8 cellular contexts compared by ENCODE assay signal in the genomic region with DNA sequence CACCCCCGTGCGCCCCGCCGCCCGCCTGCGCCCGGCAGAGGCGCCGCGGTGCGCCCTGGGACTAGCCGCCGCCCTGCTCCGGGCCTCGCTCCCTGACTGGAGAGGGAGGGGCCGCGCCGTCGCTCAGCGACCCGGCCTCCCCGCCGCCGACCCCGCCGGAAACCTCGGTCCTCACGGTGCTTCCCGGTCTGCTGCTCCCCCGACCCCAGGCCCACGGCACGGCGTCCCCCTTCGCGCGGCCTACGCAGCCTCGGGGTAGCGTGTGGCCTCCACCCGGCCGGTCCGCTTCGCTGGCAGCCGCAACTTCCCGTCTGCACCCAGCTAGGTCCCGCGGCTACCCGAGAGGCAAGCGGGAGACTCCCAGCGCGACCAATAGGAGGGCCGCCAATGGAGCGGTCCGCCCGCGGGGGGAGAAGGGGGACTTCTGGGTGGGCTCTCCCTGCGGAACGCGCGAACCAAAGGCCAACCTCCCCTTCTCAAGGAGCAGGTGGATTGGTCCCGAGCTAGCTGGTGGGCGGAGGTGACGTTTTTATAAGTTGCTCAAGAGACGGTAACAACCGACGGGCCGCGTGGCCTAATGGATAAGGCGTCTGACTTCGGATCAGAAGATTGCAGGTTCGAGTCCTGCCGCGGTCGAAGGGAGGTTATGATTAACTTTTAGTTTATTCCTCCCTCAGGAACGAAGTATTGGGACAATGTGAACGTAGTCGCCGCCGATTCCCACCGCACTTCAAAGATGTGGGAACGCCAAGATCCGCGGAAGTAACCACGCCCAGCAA. TPM values are rescaled to one million over a fixed set of nuclear protein-coding genes. Genes with fewer than 3 reads are reported as not detected.
DNase-seq lines count a peak whose midpoint lies in the region; ATAC-seq, FAIRE-seq and TF ChIP-seq lines count a peak whose summit lies in the region.

A gene (minus strand): TSS at position 315 of the 779 bp plus-strand sequence. CDS start 1,070 bp downstream, outside the sequence.

- H3K23ac ChIP-seq in trophoblast cell (ENCODE audit: low read length) = no peak within 1 kb of the TSS

- no peak within 1 kb of the TSS for H2BK12ac ChIP-seq in trophoblast cell (ENCODE audit: low read length)

- H3K27me3 ChIP-seq in adrenal gland = no peaks in the 10 kb centered on the region
- no peaks in the 10 kb centered on the region for H3K27me3 ChIP-seq in trophoblast cell (ENCODE audit: insufficient read depth, low read length)
- H3K27me3 ChIP-seq in transverse colon = no peaks in the 10 kb centered on the region

- H4K12ac ChIP-seq in trophoblast cell (ENCODE audit: low read depth, low read length) = peak within 1 kb of the TSS; percentile 83

- H2AFZ ChIP-seq in trophoblast cell (ENCODE audit: insufficient read depth, low read length, poor library complexity) = peak within 1 kb of the TSS; percentile 84

- peaks cover 14% of the 10 kb centered on the region for H3K79me2 ChIP-seq in trophoblast cell (ENCODE audit: control insufficient read depth, insufficient read depth, low read length, poor library complexity)

- H3K79me1 ChIP-seq in trophoblast cell (ENCODE audit: low read length) = peaks cover 6% of the 10 kb centered on the region

- intact Hi-C loops in adrenal gland (cut with DNase I) (loop anchor here in 1 of 2 donors (10.0 kb wide), 1 partner anchor 90 kb away; a partner anchor contains a TSS), cardiac septum (cut with DNase I) (no loop called here), transverse colon (cut with DNase I; ENCODE audit: low total_unique reads) (no loop called here)

- peak within 1 kb of the TSS; percentile 95 for H3K18ac ChIP-seq in trophoblast cell (ENCODE audit: low read length)

- TF ChIP-seq CTCF in adrenal gland (IDR thresholded peaks at IDR 0.05) = peak in 1 of 6 experiments; percentile 5
- no peak for TF ChIP-seq CTCF in transverse colon (IDR thresholded peaks at IDR 0.05)

- H4K8ac ChIP-seq in trophoblast cell (ENCODE audit: low read depth, low read length) = peak within 1 kb of the TSS; percentile 88

- H3K27ac ChIP-seq in adrenal gland (peak within 1 kb of the TSS in 4 of 5 donors; percentile 86 to 97 (median 90)), trophoblast cell (ENCODE audit: low read depth, low read length) (peak within 1 kb of the TSS; percentile 84), transverse colon (peak within 1 kb of the TSS; percentile 90 to 98 (median 96))

- TF ChIP-seq POLR2A in GM12892 (IDR thresholded peaks at IDR 0.05; ENCODE audit: low read depth, low read length) (peak; percentile 97), adrenal gland (IDR thresholded peaks at IDR 0.05) (peak; percentile 93 to 95), transverse colon (IDR thresholded peaks at IDR 0.05) (peak; percentile 97)

- H3K9ac ChIP-seq in trophoblast cell (ENCODE audit: low read length) = peak within 1 kb of the TSS; percentile 95

- peak within 1 kb of the TSS; percentile 67 for H2BK120ac ChIP-seq in trophoblast cell (ENCODE audit: insufficient read depth, low read length, poor library complexity)

- peak; percentile 90 for ATAC-seq in HG02852 (IDR thresholded peaks at IDR 0.05; ENCODE audit: unreplicated experiment)

- H3K9me3 ChIP-seq in adrenal gland (replicated peaks in 1 of 3) (no peaks in the 10 kb centered on the region), trophoblast cell (ENCODE audit: insufficient read depth, low read depth, low read length) (no peaks in the 10 kb centered on the region), transverse colon (no peaks in the 10 kb centered on the region)

- peak; percentile 95 for FAIRE-seq in GM12892 (lab: Jason Lieb, UNC)

- in situ Hi-C loops in transverse colon (cut with MboI; ENCODE audit: low pct_ligation_motif_present in 1 of 4, low pct_unique_long_range_greater_than_20kb in 1 of 4, low sequenced_read_pairs in 3 of 4) = no loop called here

- peak within 1 kb of the TSS; percentile 83 for H2BK5ac ChIP-seq in trophoblast cell (ENCODE audit: low read depth, low read length, poor library complexity)

- DNase-seq in GM12892 (ENCODE audit: insufficient read length) (peak; percentile 97), NCI-H146 (lab: John Stamatoyannopoulos, UW) (peak; percentile 98), T-helper 1 cell (peak; percentile 97 to 99 (median 98)), adrenal gland (peak; percentile 99 to 100 (median 99)), cardiac septum (ENCODE audit: low spot score) (peak; percentile 99), trophoblast cell (peak; percentile 99), transverse colon (peak; percentile 99)

- peak within 1 kb of the TSS; percentile 89 for H3K4me2 ChIP-seq in trophoblast cell (ENCODE audit: low read length)

- WGBS in adrenal gland, 4 donors = 0% methylated on average over 17 to 84 of the region's 84 CpGs
- WGBS in trophoblast cell (ENCODE audit: extremely low coverage, insufficient coverage, insufficient read length) = no CpG with 5 or more reads among the region's 84 CpGs
- WGBS in transverse colon (ENCODE audit: low coverage in 1 of 2), 2 donors = 0% methylated on average over 33 of the region's 84 CpGs; no CpG with 5 or more reads in 1 of the 2 donors

- peak within 1 kb of the TSS; percentile 63 for H3K4ac ChIP-seq in trophoblast cell (ENCODE audit: low read depth, low read length)

- no peak for TF ChIP-seq EP300 in transverse colon (IDR thresholded peaks at IDR 0.05; ENCODE audit: low read depth)

- H3K4me3 ChIP-seq in adrenal gland = peak within 1 kb of the TSS; percentile 37 to 93 (median 69)
- peak within 1 kb of the TSS; percentile 99 for H3K4me3 ChIP-seq in trophoblast cell (ENCODE audit: low read depth, low read length)
- peak within 1 kb of the TSS; percentile 84 to 89 (median 85) for H3K4me3 ChIP-seq in transverse colon

- H4K91ac ChIP-seq in trophoblast cell (ENCODE audit: low read depth, low read length) = peak within 1 kb of the TSS; percentile 78

- H3K14ac ChIP-seq in trophoblast cell (ENCODE audit: low read length) = peak within 1 kb of the TSS; percentile 87

- H2AK5ac ChIP-seq in trophoblast cell (ENCODE audit: low read length) = peak within 1 kb of the TSS; percentile 67

- H3K36me3 ChIP-seq in adrenal gland (replicated peaks in 1 of 2) (peaks cover 0 to 36% of the 10 kb centered on the region in 2 donors), trophoblast cell (ENCODE audit: control insufficient read depth in 1 of 2, insufficient read depth in 2 of 2, low read length in 2 of 2) (peaks cover 24 to 26% of the 10 kb centered on the region in 2 experiments), transverse colon (peaks cover 0 to 19% (median 5%) of the 10 kb centered on the region in 4 donors)

- H3K4me1 ChIP-seq in adrenal gland (replicated peaks in 1 of 2) (peaks cover 9 to 47% of the 10 kb centered on the region in 2 donors), trophoblast cell (ENCODE audit: control insufficient read depth in 1 of 2, insufficient read depth in 2 of 2, low read length in 2 of 2) (peaks cover 14 to 17% of the 10 kb centered on the region in 2 experiments), transverse colon (peaks cover 34 to 51% (median 50%) of the 10 kb centered on the region in 4 donors)

RNA-seq across cellular contexts. Expression of the gene that starts here (rescaled TPM):
- 32.4 TPM for polyA plus RNA-seq in GM12892 (2012; ENCODE audit: missing spikeins)
- total RNA-seq in adrenal gland (100 to 1,000 TPM in 1 of 8 donors, 10 to 100 TPM in 7; 42.9 to 127 (median 54.0) TPM), cardiac septum (49.4 TPM), transverse colon (100 to 1,000 TPM in 2 of 4 donors, 10 to 100 TPM in 2; 64.5 to 204 (median 114) TPM)
- 10 to 100 TPM; 25.0 to 76.3 (median 51.3) TPM for polyA plus RNA-seq in adrenal gland
- 27.9 and 28.6 TPM in 2 replicates for polyA plus RNA-seq in trophoblast cell (2013)

Comparison
In these comparisons a context has a peak if more than half of its experiments do, and no peak if none do; other contexts are left out.
1. Peak in every context shown above with its lines: DNase-seq, ATAC-seq, H3K4me3 ChIP-seq and H3K27ac ChIP-seq.